In the genomic region with DNA sequence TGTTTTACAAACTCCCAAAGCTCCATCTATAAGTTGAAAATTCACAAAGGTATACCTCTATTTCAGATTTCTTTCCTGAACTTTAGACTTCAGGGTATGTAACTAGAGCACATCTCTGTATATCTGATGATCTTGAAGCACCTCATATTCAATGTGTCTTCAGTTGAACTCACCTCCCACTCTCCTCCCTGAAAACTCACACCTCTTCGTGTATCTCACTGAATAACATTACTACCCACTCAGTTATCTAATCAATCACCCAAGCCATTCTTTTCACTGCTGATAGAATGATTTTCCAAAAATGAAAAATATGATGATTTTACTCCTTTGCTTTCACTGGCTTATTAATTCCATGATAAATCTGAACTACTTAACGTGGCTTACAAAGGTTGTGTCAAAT, we compare ENCODE assay signal across 21 cellular contexts.
"Had no signal": no experiment of that assay in that cellular context is flagged by ENCODE, and none has a peak within 500 bp of the region (broad histone marks: within the 10 kb centered on the region; RNA-seq: fewer than 3 reads in every experiment).

No MANE protein-coding gene starts in this region.

- FAIRE-seq: urothelium cell line had no signal

- DNase-seq: stimulated activated CD4-positive, alpha-beta T cell treated with anti-CD3 and anti-CD28 coated beads, Interleukin-2, amount 100 ng/mL, for 48 hours; stimulated activated CD4-positive, alpha-beta T cell treated with anti-CD3 and anti-CD28 coated beads, Interleukin-4, amount 100 ng/mL, for 1 hour; stimulated activated CD4-positive, alpha-beta T cell treated with anti-CD3 and anti-CD28 coated beads, Interleukin-4, amount 100 ng/mL, for 24 hours; stimulated activated CD4-positive, alpha-beta T cell treated with anti-CD3 and anti-CD28 coated beads, Interleukin-4, amount 100 ng/mL, for 4 hours; stimulated activated CD8-positive, alpha-beta memory T cell treated with anti-CD3 and anti-CD28 coated beads, Interleukin-4, amount 100 ng/mL, for 48 hours; stimulated activated naive B cell treated with anti-CD40 and anti-IgM and Interleukin-4, amounts not matched to agents 10 μg/mL and 1 μg/mL and 100 μg/mL, for 72 hours; stimulated activated naive CD4-positive, alpha-beta T cell; stimulated activated naive CD4-positive, alpha-beta T cell treated with Interleukin-2 at 50 U/mL for 16 hours; stimulated activated naive CD8-positive, alpha-beta T cell treated with anti-CD3 and anti-CD28 coated beads, Interleukin-15, amount 100 ng/mL, for 72 hours; stimulated activated naive CD8-positive, alpha-beta T cell treated with anti-CD3 and anti-CD28 coated beads, Interleukin-15, Interleukin-2, amounts not matched to agents 100 U/mL and 50 U/mL, for 24 hours; stomach; substantia nigra; testis; thyroid gland; tibial artery; transverse colon; trophoblast cell; upper lobe of left lung; upper lobe of right lung; uterus had no signal
